ENCODE assay signal across 8 cellular contexts in genomic region chr1:66333463-66334232, GRCh38.
DNase-seq lines count a peak whose midpoint lies in the region; ATAC-seq and TF ChIP-seq lines count a peak whose summit lies in the region.

No MANE protein-coding gene starts in this region.

- peak; percentile 20 to 36 for DNase-seq in AML-193 (lab: John Stamatoyannopoulos, UW)
- DNase-seq in choroid plexus epithelial cell (ENCODE audit: low read depth): no peak
- DNase-seq in naive thymus-derived CD4-positive, alpha-beta T cell: peak in 3 of 9 donors; percentile 14 to 17 (median 15)
- DNase-seq in cerebellum (ENCODE audit: low spot score): no peak
- no peak for DNase-seq in stimulated activated CD4-positive, alpha-beta T cell treated with anti-CD3 and anti-CD28 coated beads, Interleukin-4, amount 100 ng/mL, for 4 hours
- no peak for DNase-seq in NCI-H82 treated with DMSO at 0.1 percent for 48 hours (lab: John Stamatoyannopoulos, UW; ENCODE audit: unreplicated experiment)

- no peaks in the 10 kb centered on the region for H3K27me3 Mint-ChIP-seq in naive thymus-derived CD4-positive, alpha-beta T cell

- CTCF ChIA-PET in naive thymus-derived CD4-positive, alpha-beta T cell (lab: Charles Lee): interaction anchor here (1.1 to 6.1 kb wide), 3 partner anchors 8 to 112 kb away, joined by 3 to 38 read pairs (median 5); no protein-coding TSS in a partner anchor

- H3K9ac ChIP-seq in HUES64 (ENCODE audit: low read depth, low read length): peak overlapping the region; percentile 42; the same call in 1 of the 2 replicates

- H3K36me3 Mint-ChIP-seq in naive thymus-derived CD4-positive, alpha-beta T cell: peaks cover 0 to 55% (median 4%) of the 10 kb centered on the region in 5 donors

- POLR2A ChIA-PET in naive thymus-derived CD4-positive, alpha-beta T cell (lab: Charles Lee): interaction anchor here (0.9 to 7.5 kb wide), 15 partner anchors 10 to 111 kb away, joined by 3 to 97 read pairs (median 11); no protein-coding TSS in a partner anchor

- ATAC-seq in naive thymus-derived CD4-positive, alpha-beta T cell: no peak
- ATAC-seq in GM19328 (IDR thresholded peaks at IDR 0.05; ENCODE audit: unreplicated experiment): no peak

- H3K4me1 ChIP-seq in HUES64 (ENCODE audit: insufficient read depth, low read length): peaks cover 61% of the 10 kb centered on the region
- peaks cover 41 to 44% of the 10 kb centered on the region in 2 donors for H3K4me1 ChIP-seq in naive thymus-derived CD4-positive, alpha-beta T cell (ENCODE audit: control insufficient read depth in 2 of 2, insufficient read depth in 2 of 2, low read length in 2 of 2)

- peak overlapping the region; percentile 90 to 99 (median 98) for H3K4me3 Mint-ChIP-seq in naive thymus-derived CD4-positive, alpha-beta T cell

- H3K27ac Mint-ChIP-seq in naive thymus-derived CD4-positive, alpha-beta T cell: peak overlapping the region; percentile 95 to 100 (median 98)

- H3K4me1 Mint-ChIP-seq in naive thymus-derived CD4-positive, alpha-beta T cell: peaks cover 28 to 76% (median 59%) of the 10 kb centered on the region in 7 donors

- no peak for TF ChIP-seq CTCF in choroid plexus epithelial cell (conservative IDR thresholded peaks at IDR 0.05; ENCODE audit: low read depth, low read length)

- H3K4me3 ChIP-seq in HUES64 (ENCODE audit: low read length) (peak overlapping the region; percentile 60), choroid plexus epithelial cell (ENCODE audit: low read depth, low read length) (peak overlapping the region; percentile 63)
- peak overlapping the region; percentile 86 for H3K4me3 ChIP-seq in naive thymus-derived CD4-positive, alpha-beta T cell (ENCODE audit: low read length)

- WGBS in HUES64: 59% methylated on average over 4 of the region's 4 CpGs

- intact Hi-C loops in naive thymus-derived CD4-positive, alpha-beta T cell (cut with micrococcal nuclease): loop anchor here (5.0 to 10.0 kb wide), 12 partner anchors 521 to 1366 kb away; partner anchors contain the start of genes GADD45A (in 1 of the 2), IL12RB2 (in 1 of the 2), JAK1 (in 1 of the 2) and LEPR (in 1 of the 2)

- no peaks in the 10 kb centered on the region for H3K36me3 ChIP-seq in HUES64 (ENCODE audit: insufficient read depth, low read length)
- H3K36me3 ChIP-seq in naive thymus-derived CD4-positive, alpha-beta T cell (ENCODE audit: control insufficient read depth in 2 of 3, insufficient read depth in 3 of 3, low read length in 3 of 3): no peaks in the 10 kb centered on the region

- H3K9me3 ChIP-seq in HUES64 (ENCODE audit: insufficient read depth, low read depth, low read length): no peaks in the 10 kb centered on the region
- H3K9me3 ChIP-seq in naive thymus-derived CD4-positive, alpha-beta T cell (ENCODE audit: control insufficient read depth in 2 of 3, low read length in 3 of 3): no peaks in the 10 kb centered on the region

- H3K27ac ChIP-seq in HUES64 (ENCODE audit: low read depth, low read length): no peak overlapping the region
- H3K27ac ChIP-seq in naive thymus-derived CD4-positive, alpha-beta T cell (ENCODE audit: low read depth, low read length): peak overlapping the region; percentile 92

- H3K9me3 Mint-ChIP-seq in naive thymus-derived CD4-positive, alpha-beta T cell: no peaks in the 10 kb centered on the region

- H3K27me3 ChIP-seq in HUES64 (ENCODE audit: insufficient read depth, low read length): no peaks in the 10 kb centered on the region
- no peaks in the 10 kb centered on the region for H3K27me3 ChIP-seq in naive thymus-derived CD4-positive, alpha-beta T cell (ENCODE audit: control insufficient read depth in 2 of 2, insufficient read depth in 2 of 2, low read length in 2 of 2)

Comparison
In these comparisons a context has a peak if more than half of its experiments do, and no peak if none do; other contexts are left out.
1. DNase-seq: peak in AML-193 (2 of 2); none in choroid plexus epithelial cell (single experiment), cerebellum (single experiment), stimulated activated CD4-positive, alpha-beta T cell treated with anti-CD3 and anti-CD28 coated beads, Interleukin-4, amount 100 ng/mL, for 4 hours (0 of 2) and NCI-H82 treated with DMSO at 0.1 percent for 48 hours (single experiment).
2. Peak in every context shown above with its lines, with median percentiles within 50 percentile points of each other: H3K4me3 ChIP-seq.